In genomic region chr2:32838418-32838817, GRCh38 we compare ENCODE assay signal across 14 cellular contexts.
DNase-seq lines count a peak whose midpoint lies in the region; ATAC-seq and TF ChIP-seq lines count a peak whose summit lies in the region.
"Had no signal": no experiment of that assay in that cellular context is flagged by ENCODE, and none has a peak within 500 bp of the region (broad histone marks: within the 10 kb centered on the region; RNA-seq: fewer than 3 reads in every experiment).

No MANE protein-coding gene starts in this region.

- no peak for TF ChIP-seq CTCF in ascending aorta (IDR thresholded peaks at IDR 0.05)

- no peaks in the 10 kb centered on the region for H3K27me3 ChIP-seq in ascending aorta
- H3K27me3 ChIP-seq: BLaER1, hepatocyte had no signal

- DNase-seq in left lobe of liver (ENCODE audit: low spot score) = no peak
- DNase-seq in NCI-H1436 treated with DMSO at 0.1 percent for 48 hours (lab: John Stamatoyannopoulos, UW) = no peak
- no peak for DNase-seq in ascending aorta (ENCODE audit: low spot score in 2 of 2)
- no peak for DNase-seq in DMS79 (lab: John Stamatoyannopoulos, UW)
- no peak for DNase-seq in activated naive CD4-positive, alpha-beta T cell treated with Interleukin-2 at 50 U/mL for 16 hours
- DNase-seq: GF-D8, lower lobe of right lung, NCI-H1092 treated with DMSO at 0.1 percent for 48 hours, NCI-H748 treated with DMSO at 0.1 percent for 48 hours had no signal

- no peak overlapping the region for H3K27ac ChIP-seq in ascending aorta
- H3K27ac ChIP-seq: BLaER1, hepatocyte, lower lobe of right lung had no signal

- ATAC-seq in GM18868 (IDR thresholded peaks at IDR 0.05; ENCODE audit: unreplicated experiment) (peak; percentile 83), GM21786 (IDR thresholded peaks at IDR 0.05; ENCODE audit: unreplicated experiment) (peak; percentile 88), HG03469 (IDR thresholded peaks at IDR 0.05; ENCODE audit: unreplicated experiment) (peak; percentile 81), left lobe of liver (peak; percentile 61)

- H3K36me3 ChIP-seq in ascending aorta = no peaks in the 10 kb centered on the region
- H3K36me3 ChIP-seq: BLaER1, lower lobe of right lung had no signal

- no peak overlapping the region for H3K4me3 ChIP-seq in ascending aorta
- H3K4me3 ChIP-seq: BLaER1, hepatocyte, lower lobe of right lung had no signal

- H3K9me3 ChIP-seq in ascending aorta = no peaks in the 10 kb centered on the region
- H3K9me3 ChIP-seq: BLaER1, lower lobe of right lung had no signal

- intact Hi-C loops in ascending aorta (cut with DNase I) = no loop called here

- H3K4me1 ChIP-seq in ascending aorta = no peaks in the 10 kb centered on the region
- H3K4me1 ChIP-seq: BLaER1, lower lobe of right lung had no signal
